In genomic region chr1:162974810-162975209, GRCh38 we compare ENCODE assay signal across 21 cellular contexts.
DNase-seq lines count a peak whose midpoint lies in the region; ATAC-seq and TF ChIP-seq lines count a peak whose summit lies in the region.
"Had no signal": no experiment of that assay in that cellular context is flagged by ENCODE, and none has a peak within 500 bp of the region (broad histone marks: within the 10 kb centered on the region; RNA-seq: fewer than 3 reads in every experiment).

No MANE protein-coding gene starts in this region.

- H3K27ac ChIP-seq in KMS-11: peak overlapping the region; percentile 19; the same call in 1 of the 2 replicates
- no peak overlapping the region for H3K27ac ChIP-seq in neuronal stem cell (replicated peaks; ENCODE audit: low read length)

- no peak overlapping the region for H3K9ac ChIP-seq in KMS-11
- no peak overlapping the region for H3K9ac ChIP-seq in neuronal stem cell (ENCODE audit: low read depth, low read length, poor library complexity)

- no peak overlapping the region for H3K23ac ChIP-seq in neuronal stem cell (ENCODE audit: low read depth, low read length, poor library complexity)

- no peak overlapping the region for H4K91ac ChIP-seq in neuronal stem cell (ENCODE audit: low read depth, low read length, poor library complexity)

- H3K18ac ChIP-seq in neuronal stem cell (ENCODE audit: low read length): no peak overlapping the region

- no peak overlapping the region for H3K14ac ChIP-seq in neuronal stem cell (ENCODE audit: low read length)

- H2AFZ ChIP-seq in KMS-11 (ENCODE audit: low read depth): peak overlapping the region; percentile 3; the same call in 1 of the 2 replicates
- H2AFZ ChIP-seq in neuronal stem cell (ENCODE audit: low read length): no peak overlapping the region

- no peaks in the 10 kb centered on the region for H3K27me3 ChIP-seq in KMS-11 (ENCODE audit: insufficient read depth, low read depth)
- no peaks in the 10 kb centered on the region for H3K27me3 ChIP-seq in neuronal stem cell (ENCODE audit: control insufficient read depth in 3 of 3, insufficient read depth in 3 of 3, low read depth in 1 of 3, low read length in 3 of 3)
- H3K27me3 ChIP-seq: BE2C had no signal

- no peak overlapping the region for H3K4me3 Mint-ChIP-seq in osteocyte (ENCODE audit: unreplicated experiment)
- H3K4me3 Mint-ChIP-seq: CD4-positive, CD25-positive, alpha-beta regulatory T cell; CD8-positive, alpha-beta memory T cell had no signal

- no peak overlapping the region for H4K8ac ChIP-seq in neuronal stem cell (ENCODE audit: low read depth, low read length)

- TF ChIP-seq CTCF in KMS-11 (conservative IDR thresholded peaks at IDR 0.05; ENCODE audit: low read depth, low read length): no peak
- no peak for TF ChIP-seq CTCF in astrocyte of the spinal cord (IDR thresholded peaks at IDR 0.05; ENCODE audit: low read depth, low read length)
- no peak for TF ChIP-seq CTCF in osteocyte (IDR thresholded peaks at IDR 0.05)

- H3K9me3 Mint-ChIP-seq in osteocyte (ENCODE audit: unreplicated experiment): no peaks in the 10 kb centered on the region

- H2BK5ac ChIP-seq in neuronal stem cell (ENCODE audit: low read length): no peak overlapping the region

- no peaks in the 10 kb centered on the region for H3K27me3 Mint-ChIP-seq in osteocyte (ENCODE audit: unreplicated experiment)

- H4K20me1 ChIP-seq in KMS-11 (ENCODE audit: insufficient read depth): no peaks in the 10 kb centered on the region

- H2BK15ac ChIP-seq in neuronal stem cell (ENCODE audit: low read length): no peak overlapping the region

- H3K4me1 ChIP-seq in KMS-11 (ENCODE audit: low read depth, poor library complexity, severe bottlenecking) (peaks cover 30% of the 10 kb centered on the region), neuronal stem cell (ENCODE audit: control insufficient read depth in 2 of 2, insufficient read depth in 1 of 2, low read depth in 1 of 2, low read length in 2 of 2) (no peaks in the 10 kb centered on the region)

- H3K4me2 ChIP-seq in KMS-11 (peak overlapping the region; percentile 54), neuronal stem cell (ENCODE audit: insufficient read depth, low read length, poor library complexity, severe bottlenecking) (no peak overlapping the region)

- no peak overlapping the region for H3K4ac ChIP-seq in neuronal stem cell (ENCODE audit: low read length)

- in situ Hi-C loops in astrocyte of the spinal cord (cut with HindIII; ENCODE audit: low sequenced_read_pairs): no loop called here

- no peak overlapping the region for H2AK5ac ChIP-seq in neuronal stem cell (ENCODE audit: low read depth, low read length)

- H3K4me3 ChIP-seq in KMS-11 (IDR thresholded peaks at IDR 0.05; ENCODE audit: insufficient read depth, low read depth, low read length) (no peak overlapping the region), astrocyte of the spinal cord (ENCODE audit: low read depth, low read length) (no peak overlapping the region), neuronal stem cell (ENCODE audit: low read length in 2 of 2) (no peak overlapping the region)

- H2BK120ac ChIP-seq in neuronal stem cell (ENCODE audit: low read depth, low read length): no peak overlapping the region

- H3K79me1 ChIP-seq in neuronal stem cell (ENCODE audit: low read depth, low read length): no peaks in the 10 kb centered on the region

- peak; percentile 44 for ATAC-seq in GM19351 (IDR thresholded peaks at IDR 0.05; ENCODE audit: unreplicated experiment)
- ATAC-seq: HCT116, HepG2 had no signal

- H2BK12ac ChIP-seq in neuronal stem cell (ENCODE audit: low read length): no peak overlapping the region

- H3K4me1 Mint-ChIP-seq in osteocyte (ENCODE audit: unreplicated experiment): peaks cover 24% of the 10 kb centered on the region
- H3K4me1 Mint-ChIP-seq: CD4-positive, CD25-positive, alpha-beta regulatory T cell; CD8-positive, alpha-beta memory T cell had no signal

- DNase-seq in astrocyte of the spinal cord (ENCODE audit: low read depth, low spot score) (peak; percentile 12), osteocyte (ENCODE audit: extremely low spot score, unreplicated experiment) (no peak), neuronal stem cell (ENCODE audit: low spot score) (no peak), NCI-H2107 treated with DMSO at 0.1 percent for 48 hours (lab: John Stamatoyannopoulos, UW; ENCODE audit: unreplicated experiment) (no peak), DMS114 treated with DMSO at 0.1 percent for 48 hours (lab: John Stamatoyannopoulos, UW; ENCODE audit: unreplicated experiment) (no peak), hepatic stellate cell (ENCODE audit: low spot score) (no peak)
- DNase-seq: ACHN; BE2C; C1 segment of cervical spinal cord; CD4-positive, CD25-positive, alpha-beta regulatory T cell; CD8-positive, alpha-beta memory T cell; COR-L47; DMS 273 treated with DMSO at 0.1 percent for 48 hours; GDM1; GOT3; H7; KG1 had no signal

- H3K79me2 ChIP-seq in KMS-11 (ENCODE audit: insufficient read depth, low read depth): no peaks in the 10 kb centered on the region

- no peaks in the 10 kb centered on the region for H3K36me3 ChIP-seq in KMS-11 (ENCODE audit: insufficient read depth)
- no peaks in the 10 kb centered on the region for H3K36me3 ChIP-seq in neuronal stem cell (replicated peaks in 1 of 2; ENCODE audit: control insufficient read depth in 2 of 2, insufficient read depth in 2 of 2, low read length in 2 of 2)
- H3K36me3 ChIP-seq: BE2C had no signal

- H3K27ac Mint-ChIP-seq in osteocyte (ENCODE audit: unreplicated experiment): peak overlapping the region; percentile 61
- H3K27ac Mint-ChIP-seq: CD4-positive, CD25-positive, alpha-beta regulatory T cell; CD8-positive, alpha-beta memory T cell had no signal

- H3K36me3 Mint-ChIP-seq in osteocyte (ENCODE audit: unreplicated experiment): no peaks in the 10 kb centered on the region
- H3K36me3 Mint-ChIP-seq: CD4-positive, CD25-positive, alpha-beta regulatory T cell; CD8-positive, alpha-beta memory T cell had no signal

- H3K9me3 ChIP-seq in neuronal stem cell (replicated peaks in 1 of 2; ENCODE audit: control insufficient read depth in 2 of 2, insufficient read depth in 1 of 2, low read depth in 1 of 2, low read length in 2 of 2): no peaks in the 10 kb centered on the region
- H3K9me3 ChIP-seq: BE2C had no signal
